Comparison of ENCODE assay signal across 1 cellular context in genomic region chr1:9784508-9785133, GRCh38.
TF ChIP-seq lines count a peak whose summit lies in the region.

No MANE protein-coding gene starts in this region.

TF ChIP-seq in HEK293, 187 proteins besides CTCF, POLR2A, EP300 and RAD21 (continued from another document):
- TF ChIP-seq ZBTB44 (tag by site-specific recombination; IDR thresholded peaks at IDR 0.05) (0 out of 2 replicates have a peak, but pooled peaks have one; percentile 30), ZNF654 (tag by site-specific recombination; IDR thresholded peaks at IDR 0.05; ENCODE audit: low read depth) (peak; percentile 70), TSHZ1 (tag by site-specific recombination; IDR thresholded peaks at IDR 0.05; ENCODE audit: borderline replicate concordance) (no peak), GFI1B (tag by site-specific recombination; IDR thresholded peaks at IDR 0.05) (0 out of 2 replicates have a peak, but pooled peaks have one; percentile 31), ZBTB20 (tag by site-specific recombination; IDR thresholded peaks at IDR 0.05) (no peak), ZNF670 (tag by site-specific recombination; IDR thresholded peaks at IDR 0.05; ENCODE audit: low read depth) (no peak), ZNF423 (tag by site-specific recombination; IDR thresholded peaks at IDR 0.05) (no peak), ZNF560 (tag by site-specific recombination; IDR thresholded peaks at IDR 0.05; ENCODE audit: borderline replicate concordance) (no peak), ZNF530 (tag by site-specific recombination; IDR thresholded peaks at IDR 0.05; ENCODE audit: low read depth) (no peak), MZF1 (tag by site-specific recombination; IDR thresholded peaks at IDR 0.05; ENCODE audit: borderline replicate concordance) (no peak), ZFP37 (tag by site-specific recombination; IDR thresholded peaks at IDR 0.05) (no peak), ZNF335 (tag by site-specific recombination; conservative IDR thresholded peaks at IDR 0.05) (0 out of 2 replicates have a peak, but pooled peaks have one; percentile 23), KLF9 (tag by site-specific recombination; IDR thresholded peaks at IDR 0.05; ENCODE audit: low read depth) (no peak), GLI4 (tag by site-specific recombination; IDR thresholded peaks at IDR 0.05) (no peak), ZNF24 (tag by site-specific recombination; IDR thresholded peaks at IDR 0.05) (no peak), EGR2 (tag by site-specific recombination; IDR thresholded peaks at IDR 0.05; ENCODE audit: low read depth) (no peak), ZNF184 (tag by site-specific recombination; IDR thresholded peaks at IDR 0.05) (no peak), ZNF341 (tag by site-specific recombination; IDR thresholded peaks at IDR 0.05; ENCODE audit: low read depth) (no peak), SP2 (tag by site-specific recombination; IDR thresholded peaks at IDR 0.05) (no peak)
